Comparison of ENCODE assay signal across 27 cellular contexts in genomic region chr14:31297112-31297511, GRCh38.
"Had no signal": no experiment of that assay in that cellular context is flagged by ENCODE, and none has a peak within 500 bp of the region (broad histone marks: within the 10 kb centered on the region; RNA-seq: fewer than 3 reads in every experiment).

No MANE protein-coding gene starts in this region.

- H3K36me3 Mint-ChIP-seq: activated naive CD4-positive, alpha-beta T cell treated with anti-CD3 and anti-CD28 coated beads, Interleukin-2, amount 10 ng/mL, durations not matched to agents 7 days and 5 days had no signal

- H3K4me3 ChIP-seq: SK-N-MC had no signal

- H3K27me3 ChIP-seq: brain microvascular endothelial cell had no signal

- DNase-seq: activated CD4-positive, alpha-beta memory T cell treated with anti-CD3 and anti-CD28 coated beads, Interleukin-2, amount 10 ng/mL, durations not matched to agents 7 days and 5 days; activated CD4-positive, alpha-beta T cell treated with anti-CD3 and anti-CD28 coated beads for 36 hours; activated CD4-positive, alpha-beta T cell treated with anti-CD3 and anti-CD28 coated beads, Interleukin-2, amount 50 U/mL, for 1 hour; activated CD8-positive, alpha-beta memory T cell treated with anti-CD3 and anti-CD28 coated beads, Interleukin-2, amount 50 U/mL, for 4 hours; activated gamma-delta T cell treated with Interleukin-2 at 50 U/mL for 16 hours; activated naive CD4-positive, alpha-beta T cell treated with anti-CD3 and anti-CD28 coated beads, Interleukin-2, amount 10 ng/mL, durations not matched to agents 7 days and 5 days; activated naive CD8-positive, alpha-beta T cell treated with anti-CD3 and anti-CD28 coated beads for 36 hours; activated T-cell treated with anti-CD3 and anti-CD28 coated beads, Interleukin-2, amount 50 U/mL, for 72 hours; brain microvascular endothelial cell; cerebellar nuclear complex; NCI-H1048; NCI-H1417; NCI-H1930; NCI-H345; NCI-H510A; NCI-H526 treated with DMSO at 0.1 percent for 48 hours; NCI-H82; NK-92 treated with Interleukin-12 subunit alpha and Interleukin-12 subunit beta, amount 100 ng/mL, for 24 hours; OCI-M1; RPMI8226; T-cell had no signal

- FAIRE-seq: colon had no signal

- H3K27ac ChIP-seq: brain microvascular endothelial cell, SK-N-MC, VCaP had no signal

- H3K27me3 Mint-ChIP-seq: activated CD4-positive, alpha-beta memory T cell treated with anti-CD3 and anti-CD28 coated beads, Interleukin-2, amount 10 ng/mL, durations not matched to agents 7 days and 5 days; activated CD4-positive, alpha-beta T cell treated with anti-CD3 and anti-CD28 coated beads for 36 hours; activated naive CD4-positive, alpha-beta T cell treated with anti-CD3 and anti-CD28 coated beads, Interleukin-2, amount 10 ng/mL, durations not matched to agents 7 days and 5 days; activated naive CD8-positive, alpha-beta T cell treated with anti-CD3 and anti-CD28 coated beads for 36 hours; T-cell had no signal

- H3K4me3 Mint-ChIP-seq: activated CD4-positive, alpha-beta memory T cell treated with anti-CD3 and anti-CD28 coated beads, Interleukin-2, amount 10 ng/mL, durations not matched to agents 7 days and 5 days; activated CD4-positive, alpha-beta T cell treated with anti-CD3 and anti-CD28 coated beads for 36 hours; activated naive CD4-positive, alpha-beta T cell treated with anti-CD3 and anti-CD28 coated beads, Interleukin-2, amount 10 ng/mL, durations not matched to agents 7 days and 5 days; activated naive CD8-positive, alpha-beta T cell treated with anti-CD3 and anti-CD28 coated beads for 36 hours; activated T-cell treated with anti-CD3 and anti-CD28 coated beads, Interleukin-2, amount 50 U/mL, for 72 hours; T-cell had no signal

- H3K4me1 Mint-ChIP-seq: activated CD4-positive, alpha-beta T cell treated with anti-CD3 and anti-CD28 coated beads for 36 hours; activated naive CD4-positive, alpha-beta T cell treated with anti-CD3 and anti-CD28 coated beads, Interleukin-2, amount 10 ng/mL, durations not matched to agents 7 days and 5 days; activated naive CD8-positive, alpha-beta T cell treated with anti-CD3 and anti-CD28 coated beads for 36 hours; T-cell had no signal

- H3K27ac Mint-ChIP-seq: activated CD4-positive, alpha-beta memory T cell treated with anti-CD3 and anti-CD28 coated beads, Interleukin-2, amount 10 ng/mL, durations not matched to agents 7 days and 5 days; activated CD4-positive, alpha-beta T cell treated with anti-CD3 and anti-CD28 coated beads for 36 hours; activated naive CD4-positive, alpha-beta T cell treated with anti-CD3 and anti-CD28 coated beads, Interleukin-2, amount 10 ng/mL, durations not matched to agents 7 days and 5 days; activated naive CD8-positive, alpha-beta T cell treated with anti-CD3 and anti-CD28 coated beads for 36 hours; activated T-cell treated with anti-CD3 and anti-CD28 coated beads, Interleukin-2, amount 50 U/mL, for 72 hours; activated T-helper 2 cell treated with anti-CD3 and anti-CD28 coated beads, Interferon-gamma antibody, Interleukin-2, Interleukin-4, amounts not matched to agents 10 μg/mL and 5 μg/mL and 100 μg/mL, durations not matched to agents 14 hours and 24 hours and 36 hours; T-cell had no signal

- ATAC-seq: activated CD4-positive, alpha-beta T cell treated with anti-CD3 and anti-CD28 coated beads for 36 hours; activated T-cell treated with anti-CD3 and anti-CD28 coated beads, Interleukin-2, amount 50 U/mL, for 72 hours; Panc1; Right ventricle myocardium inferior; T-cell had no signal
